ENCODE assay signal across 1 cellular context in the genomic region with DNA sequence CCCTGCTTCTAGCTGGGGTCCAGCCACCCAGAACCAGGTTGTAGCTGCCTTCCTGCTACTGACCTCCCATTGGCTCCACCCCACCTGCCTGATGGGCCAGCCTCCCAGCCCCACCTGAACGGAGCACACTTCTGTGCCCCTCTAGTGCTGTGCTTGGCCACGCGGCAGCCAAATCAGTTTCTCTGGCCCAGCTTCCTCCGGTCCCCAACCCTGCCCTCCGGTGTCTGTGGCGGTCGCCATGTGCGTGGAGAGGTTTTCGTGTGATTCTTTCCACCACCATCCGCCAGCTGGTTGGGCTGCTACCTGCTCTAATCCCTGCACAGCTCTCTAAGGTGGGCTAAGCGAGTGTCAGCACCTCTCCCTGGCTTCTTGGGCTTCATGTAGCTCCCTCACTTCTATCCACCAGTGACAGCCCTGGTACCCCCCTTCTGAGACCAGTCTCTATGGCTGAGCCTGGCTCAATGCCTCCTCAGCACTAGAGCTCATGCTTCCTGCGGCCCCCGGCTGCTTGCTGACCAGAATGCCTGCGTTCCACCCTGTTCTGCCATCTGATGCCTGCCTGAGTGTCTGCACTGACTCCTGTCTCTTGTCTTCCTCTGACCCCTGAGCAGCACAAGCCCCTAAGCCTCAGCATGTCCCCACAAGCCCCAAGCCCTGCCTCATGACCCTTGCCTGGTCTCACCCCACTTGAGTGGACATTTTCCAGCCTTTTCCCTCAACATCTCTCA.
TF ChIP-seq lines count a peak whose summit lies in the region.

No MANE protein-coding gene starts in this region.

TF ChIP-seq in GM23338, 12 proteins besides CTCF, POLR2A, EP300 and RAD21:
- TF ChIP-seq JUNB (IDR thresholded peaks at IDR 0.05; ENCODE audit: unreplicated experiment) (no peak), CREB1 (CRISPR knock-in tag; IDR thresholded peaks at IDR 0.05; ENCODE audit: low read depth) (no peak)
